9 cellular contexts compared by ENCODE assay signal in the genomic region with DNA sequence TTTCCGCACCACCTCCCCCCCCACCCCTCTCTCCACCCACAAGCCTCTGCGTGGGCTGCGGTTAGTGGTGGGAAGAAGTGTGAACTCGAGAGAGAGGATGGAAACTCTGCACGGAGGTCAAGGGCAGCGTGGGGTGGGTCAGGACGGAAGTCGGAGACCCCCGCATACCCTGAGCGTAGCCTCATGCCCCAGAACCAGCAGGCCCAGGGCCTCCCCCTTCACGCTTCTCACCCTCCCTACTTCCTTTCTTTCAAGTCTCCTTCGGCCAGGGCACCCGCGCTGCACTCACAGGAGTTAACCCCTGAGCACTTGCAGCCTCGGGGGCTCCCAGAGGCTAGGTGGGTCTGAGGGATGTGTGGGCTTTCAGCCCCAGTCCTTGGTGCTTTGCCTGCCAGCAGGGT. TPM values are rescaled to one million over a fixed set of nuclear protein-coding genes. Genes with fewer than 3 reads are reported as not detected.
A peak's percentile ranks its signal among the peaks of the same experiment; 100 is the strongest.
DNase-seq lines count a peak whose midpoint lies in the region; ATAC-seq and TF ChIP-seq lines count a peak whose summit lies in the region.
"Had no signal": no experiment of that assay in that cellular context is flagged by ENCODE, and none has a peak within 500 bp of the region (broad histone marks: within the 10 kb centered on the region; RNA-seq: fewer than 3 reads in every experiment).

No MANE protein-coding gene starts in this region.

- no peaks in the 10 kb centered on the region for H3K9me3 Mint-ChIP-seq in T-cell
- no peaks in the 10 kb centered on the region for H3K9me3 Mint-ChIP-seq in activated naive CD4-positive, alpha-beta T cell treated with anti-CD3 and anti-CD28 coated beads for 36 hours

- peak in 3 of 4 experiments; percentile 23 to 32 (median 24) for ATAC-seq in T-cell (replicated peaks in 1 of 4)
- ATAC-seq in GM21360 (IDR thresholded peaks at IDR 0.05; ENCODE audit: unreplicated experiment), result no peak

- POLR2A ChIA-PET in GM10248 (lab: Yijun Ruan, JAX) (no interaction called here), T-cell (lab: Charles Lee) (no interaction called here)

- intact Hi-C loops in activated naive CD4-positive, alpha-beta T cell treated with anti-CD3 and anti-CD28 coated beads for 36 hours (cut with micrococcal nuclease), result loop anchor here (1.0 kb wide), 1 partner anchor 30 kb away; a partner anchor contains a TSS

- DNase-seq in GM10248 (ENCODE audit: extremely low spot score), result peak; percentile 64
- DNase-seq in T-cell, result peak in 16 of 34 experiments; percentile 18 to 44 (median 35)
- DNase-seq in activated naive CD4-positive, alpha-beta T cell treated with anti-CD3 and anti-CD28 coated beads for 36 hours, result peak; percentile 74
- DNase-seq in stimulated activated CD4-positive, alpha-beta T cell treated with anti-CD3 and anti-CD28 coated beads, Interleukin-1b, Interleukin-23, amount 100 ng/mL, for 4 hours (ENCODE audit: low read depth in 2 of 2), result peak; percentile 57 to 60
- no peak for DNase-seq in HK-2 (ENCODE audit: unreplicated experiment)
- DNase-seq in NCI-H1048 (lab: John Stamatoyannopoulos, UW), result no peak
- no peak for DNase-seq in C1 segment of cervical spinal cord (lab: John Stamatoyannopoulos, UW)
- DNase-seq: DMS79 had no signal

- peaks cover 70 to 81% (median 70%) of the 10 kb centered on the region in 3 donors for H3K4me1 Mint-ChIP-seq in T-cell
- H3K4me1 Mint-ChIP-seq in activated naive CD4-positive, alpha-beta T cell treated with anti-CD3 and anti-CD28 coated beads for 36 hours (ENCODE audit: low read depth), result peaks cover 87% of the 10 kb centered on the region

- TF ChIP-seq CTCF in GM10248 (IDR thresholded peaks at IDR 0.05; ENCODE audit: control extremely low read depth, extremely low read depth, low read depth, missing control alignments), result no peak

- peak overlapping the region; percentile 51 to 80 (median 58) for H3K4me3 Mint-ChIP-seq in T-cell
- peak overlapping the region; percentile 71 for H3K4me3 Mint-ChIP-seq in activated naive CD4-positive, alpha-beta T cell treated with anti-CD3 and anti-CD28 coated beads for 36 hours

- peak overlapping the region; percentile 85 to 89 for H3K27ac Mint-ChIP-seq in T-cell
- H3K27ac Mint-ChIP-seq in activated naive CD4-positive, alpha-beta T cell treated with anti-CD3 and anti-CD28 coated beads for 36 hours, result peak overlapping the region; percentile 98

- no peaks in the 10 kb centered on the region for H3K27me3 Mint-ChIP-seq in T-cell
- H3K27me3 Mint-ChIP-seq in activated naive CD4-positive, alpha-beta T cell treated with anti-CD3 and anti-CD28 coated beads for 36 hours (ENCODE audit: low read depth), result no peaks in the 10 kb centered on the region

- peaks cover 3% of the 10 kb centered on the region for H3K36me3 Mint-ChIP-seq in T-cell
- H3K36me3 Mint-ChIP-seq in activated naive CD4-positive, alpha-beta T cell treated with anti-CD3 and anti-CD28 coated beads for 36 hours (ENCODE audit: low read depth), result peaks cover 41% of the 10 kb centered on the region

- CTCF ChIA-PET in GM10248 (lab: Yijun Ruan, JAX), result interaction anchor here (5.6 kb wide), 1 partner anchor 13 kb away, joined by 36 read pairs; no protein-coding TSS in a partner anchor
- CTCF ChIA-PET in T-cell (lab: Charles Lee), result no interaction called here
- CTCF ChIA-PET in activated naive CD4-positive, alpha-beta T cell treated with anti-CD3 and anti-CD28 coated beads for 36 hours (lab: Charles Lee), result interaction anchor here (1.5 to 5.5 kb wide), 2 partner anchors 14 to 22 kb away, joined by 4 to 72 read pairs; no protein-coding TSS in a partner anchor

RNA-seq across cellular contexts. Expression of a gene that starts 9.2 kb away (rescaled TPM):
- 10 to 100 TPM in 1 of 5 donors, 1 to 10 TPM in 4; 4.5 to 20.5 (median 7.2) TPM for total RNA-seq in T-cell
- total RNA-seq in activated naive CD4-positive, alpha-beta T cell treated with anti-CD3 and anti-CD28 coated beads for 36 hours, result 10 to 100 TPM; 19.5 to 19.7 TPM

RNA-seq across cellular contexts. Expression of a gene that starts 29.8 kb away (rescaled TPM):
- 10 to 100 TPM in 4 of 5 donors, 1 to 10 TPM in 1; 7.9 to 37.3 (median 20.8) TPM for total RNA-seq in T-cell
- 10 to 100 TPM; 50.6 to 52.3 TPM for total RNA-seq in activated naive CD4-positive, alpha-beta T cell treated with anti-CD3 and anti-CD28 coated beads for 36 hours

RNA-seq across cellular contexts. Expression of a gene that starts 53.5 kb away (rescaled TPM):
- total RNA-seq in T-cell, result 100 to 1,000 TPM; 216 to 262 (median 240) TPM
- total RNA-seq in activated naive CD4-positive, alpha-beta T cell treated with anti-CD3 and anti-CD28 coated beads for 36 hours, result 100 to 1,000 TPM; 602 to 614 TPM

Comparison
In these comparisons a context has a peak if more than half of its experiments do, and no peak if none do; other contexts are left out.
1. DNase-seq: peak in GM10248 (single experiment), activated naive CD4-positive, alpha-beta T cell treated with anti-CD3 and anti-CD28 coated beads for 36 hours (single experiment) and stimulated activated CD4-positive, alpha-beta T cell treated with anti-CD3 and anti-CD28 coated beads, Interleukin-1b, Interleukin-23, amount 100 ng/mL, for 4 hours (2 of 2); none in HK-2 (single experiment), NCI-H1048 (single experiment) and C1 segment of cervical spinal cord (0 of 14).
2. CTCF ChIA-PET loops: an anchor here in GM10248 (5.6 kb wide) and activated naive CD4-positive, alpha-beta T cell treated with anti-CD3 and anti-CD28 coated beads for 36 hours (1.5 to 5.5 kb wide); none called in T-cell.